Comparison of ENCODE assay signal across 21 cellular contexts in genomic region chr6:50236164-50236563, GRCh38.
"Had no signal": no experiment of that assay in that cellular context is flagged by ENCODE, and none has a peak within 500 bp of the region (broad histone marks: within the 10 kb centered on the region; RNA-seq: fewer than 3 reads in every experiment).

No MANE protein-coding gene starts in this region.

- DNase-seq: activated CD4-positive, alpha-beta memory T cell treated with anti-CD3 and anti-CD28 coated beads for 36 hours; activated CD4-positive, alpha-beta T cell treated with anti-CD3 and anti-CD28 coated beads, Interleukin-2, amount 10 ng/mL, durations not matched to agents 7 days and 5 days; activated CD4-positive, CD25-positive, alpha-beta regulatory T cell; activated CD8-positive, alpha-beta memory T cell treated with anti-CD3 and anti-CD28 coated beads for 24 hours; activated gamma-delta T cell; activated naive CD4-positive, alpha-beta T cell treated with anti-CD3 and anti-CD28 coated beads for 36 hours; activated T-cell treated with anti-CD3 and anti-CD28 coated beads for 4 hours; activated T-cell treated with anti-CD3 and anti-CD28 coated beads, Interleukin-2, amount 50 U/mL, for 48 hours; amygdala; cerebellar nuclear complex; Karpas-422; NCI-H1105 treated with DMSO at 0.1 percent for 48 hours; NCI-H146; NCI-H187 treated with DMSO at 0.1 percent for 48 hours; NCI-H2081 treated with DMSO at 0.1 percent for 48 hours; NCI-H345; NCI-H524; SIG-M5; T-helper 1 cell had no signal

- H3K27ac ChIP-seq: VCaP had no signal

- ATAC-seq: activated T-helper 17 cell treated with anti-CD3 and anti-CD28 coated beads, Interleukin-2, amount 50 U/mL, for 72 hours had no signal
